ENCODE assay signal across 6 cellular contexts in the genomic region with DNA sequence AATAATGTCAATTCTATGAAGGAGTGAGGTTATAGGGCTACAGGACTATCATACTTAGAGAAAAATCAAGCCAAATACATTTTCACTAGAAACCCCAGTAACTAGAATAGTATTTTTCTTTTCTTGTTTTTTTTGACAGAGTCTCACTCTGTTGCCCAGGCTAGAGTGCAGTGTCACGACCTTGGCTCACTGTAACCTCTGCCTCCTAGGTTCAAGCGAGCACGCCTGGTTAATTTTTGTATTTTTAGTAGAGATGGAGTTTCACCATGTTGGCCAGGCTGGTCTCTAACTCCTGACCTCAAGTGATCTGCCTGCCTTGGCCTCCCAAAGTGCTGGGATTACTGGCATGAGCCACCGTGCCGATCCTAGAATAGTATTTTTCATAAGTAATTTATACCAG. TPM values are rescaled to one million over a fixed set of nuclear protein-coding genes. Genes with fewer than 3 reads are reported as not detected.
"Had no signal": no experiment of that assay in that cellular context is flagged by ENCODE, and none has a peak within 500 bp of the region (broad histone marks: within the 10 kb centered on the region; RNA-seq: fewer than 3 reads in every experiment).

No MANE protein-coding gene starts in this region.

RNA-seq across cellular contexts. Expression of gene SYCP3, which starts 4.8 kb away (rescaled TPM):
- total RNA-seq: PC-3, Peyer's patch, Right ventricle myocardium inferior, Right ventricle myocardium superior, RPMI7951, SJSA1 had no signal
